ENCODE assay signal across 9 cellular contexts in the genomic region with DNA sequence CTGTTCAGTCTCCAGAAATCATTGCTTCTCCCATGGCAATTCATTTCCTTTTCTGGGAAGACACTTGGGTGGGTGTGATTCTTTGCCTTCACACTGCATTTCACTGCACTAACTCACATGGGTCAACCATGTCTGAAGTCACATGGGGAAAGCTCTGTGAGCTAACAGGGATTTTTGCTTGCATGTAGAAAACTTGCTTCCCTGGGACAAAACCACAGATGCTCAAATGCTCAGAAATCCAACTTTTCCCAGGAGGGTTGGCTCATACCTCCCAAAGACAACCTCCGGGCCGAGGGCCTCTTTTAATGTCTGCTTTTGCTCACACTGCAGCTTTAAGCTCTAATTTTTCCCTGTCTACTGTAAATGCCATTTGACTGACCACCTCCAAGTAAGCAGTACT.
"Had no signal": no experiment of that assay in that cellular context is flagged by ENCODE, and none has a peak within 500 bp of the region (broad histone marks: within the 10 kb centered on the region; RNA-seq: fewer than 3 reads in every experiment).

No MANE protein-coding gene starts in this region.

- H3K36me3 ChIP-seq: breast epithelium, colonic mucosa, heart left ventricle, tibial artery had no signal

- ATAC-seq: heart left ventricle had no signal

- FAIRE-seq: keratinocyte had no signal

- H3K4me3 ChIP-seq: breast epithelium, colonic mucosa, heart left ventricle, tibial artery had no signal

- H3K27ac ChIP-seq: breast epithelium, colonic mucosa, heart left ventricle, tibial artery had no signal

- H3K4me1 ChIP-seq: breast epithelium, colonic mucosa, heart left ventricle, tibial artery had no signal

- DNase-seq: activated CD4-positive, alpha-beta T cell treated with anti-CD3 and anti-CD28 coated beads, Interleukin-2, amount 50 U/mL, for 1 hour; activated effector memory CD4-positive, alpha-beta T cell treated with Interleukin-2 at 50 U/mL for 16 hours; amniotic stem cell; colonic mucosa; heart left ventricle; T-helper 2 cell; tibial artery had no signal

- H3K9me3 ChIP-seq: breast epithelium, colonic mucosa, heart left ventricle, tibial artery had no signal

- H3K27me3 ChIP-seq: breast epithelium, colonic mucosa, heart left ventricle, tibial artery had no signal
